In the genomic region with DNA sequence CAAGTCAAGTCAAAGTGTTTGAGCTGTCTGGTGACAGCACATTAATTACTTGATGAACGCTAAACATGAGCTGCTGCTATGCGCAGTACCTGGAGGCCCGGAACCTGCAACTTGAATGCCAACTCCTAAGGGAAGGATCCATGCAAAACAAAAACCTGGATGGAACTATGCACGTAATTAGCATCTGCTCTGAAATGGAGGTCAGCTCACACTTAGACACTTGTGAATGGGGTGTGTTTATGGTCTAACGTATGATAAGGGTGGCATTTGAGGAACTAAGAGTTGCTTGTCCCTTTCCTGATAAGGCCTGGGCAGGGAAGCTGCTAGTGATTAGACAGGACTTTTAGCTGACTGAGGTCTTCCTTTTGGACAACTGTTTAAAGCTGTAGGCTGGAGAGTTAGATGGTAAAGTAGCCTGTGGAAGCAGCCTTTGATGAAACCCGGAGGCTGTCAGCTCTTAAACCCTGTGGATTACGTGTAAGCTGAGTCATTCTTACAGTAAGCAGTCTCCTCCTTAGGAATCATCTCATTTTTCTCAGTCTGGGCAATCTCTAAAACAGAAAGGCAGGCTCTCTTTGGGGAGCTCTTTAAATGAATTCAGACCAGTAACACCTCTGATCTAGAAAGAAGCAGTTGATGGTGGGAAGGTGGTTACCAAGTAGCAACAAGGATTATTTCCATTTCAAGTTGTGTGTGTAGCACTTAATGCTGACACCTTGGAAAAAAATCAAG, we compare ENCODE assay signal across 1 cellular context.
TF ChIP-seq lines count a peak whose summit lies in the region.

No MANE protein-coding gene starts in this region.

TF ChIP-seq in K562, 482 proteins besides CTCF, POLR2A, EP300 and RAD21 (continued from another document and continues in another):
- TF ChIP-seq, protein P1, sequence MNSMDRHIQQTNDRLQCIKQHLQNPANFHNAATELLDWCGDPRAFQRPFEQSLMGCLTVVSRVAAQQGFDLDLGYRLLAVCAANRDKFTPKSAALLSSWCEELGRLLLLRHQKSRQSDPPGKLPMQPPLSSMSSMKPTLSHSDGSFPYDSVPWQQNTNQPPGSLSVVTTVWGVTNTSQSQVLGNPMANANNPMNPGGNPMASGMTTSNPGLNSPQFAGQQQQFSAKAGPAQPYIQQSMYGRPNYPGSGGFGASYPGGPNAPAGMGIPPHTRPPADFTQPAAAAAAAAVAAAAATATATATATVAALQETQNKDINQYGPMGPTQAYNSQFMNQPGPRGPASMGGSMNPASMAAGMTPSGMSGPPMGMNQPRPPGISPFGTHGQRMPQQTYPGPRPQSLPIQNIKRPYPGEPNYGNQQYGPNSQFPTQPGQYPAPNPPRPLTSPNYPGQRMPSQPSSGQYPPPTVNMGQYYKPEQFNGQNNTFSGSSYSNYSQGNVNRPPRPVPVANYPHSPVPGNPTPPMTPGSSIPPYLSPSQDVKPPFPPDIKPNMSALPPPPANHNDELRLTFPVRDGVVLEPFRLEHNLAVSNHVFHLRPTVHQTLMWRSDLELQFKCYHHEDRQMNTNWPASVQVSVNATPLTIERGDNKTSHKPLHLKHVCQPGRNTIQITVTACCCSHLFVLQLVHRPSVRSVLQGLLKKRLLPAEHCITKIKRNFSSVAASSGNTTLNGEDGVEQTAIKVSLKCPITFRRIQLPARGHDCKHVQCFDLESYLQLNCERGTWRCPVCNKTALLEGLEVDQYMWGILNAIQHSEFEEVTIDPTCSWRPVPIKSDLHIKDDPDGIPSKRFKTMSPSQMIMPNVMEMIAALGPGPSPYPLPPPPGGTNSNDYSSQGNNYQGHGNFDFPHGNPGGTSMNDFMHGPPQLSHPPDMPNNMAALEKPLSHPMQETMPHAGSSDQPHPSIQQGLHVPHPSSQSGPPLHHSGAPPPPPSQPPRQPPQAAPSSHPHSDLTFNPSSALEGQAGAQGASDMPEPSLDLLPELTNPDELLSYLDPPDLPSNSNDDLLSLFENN (IDR thresholded peaks at IDR 0.05; ENCODE audit: low read depth in 2 of 2, low read length in 2 of 2): peak in 1 of 2 experiments; percentile 94; a peak in 2 of 4 replicates
- TF ChIP-seq HIVEP1 (CRISPR knock-in tag; IDR thresholded peaks at IDR 0.05) (no peak), ZNF224 (CRISPR knock-in tag; IDR thresholded peaks at IDR 0.05) (no peak), TAF15 (IDR thresholded peaks at IDR 0.05; ENCODE audit: low read depth, low read length) (no peak), ZNF436 (CRISPR knock-in tag; IDR thresholded peaks at IDR 0.05) (no peak), ZNF707 (CRISPR knock-in tag; conservative IDR thresholded peaks at IDR 0.05) (no peak), TOE1 (IDR thresholded peaks at IDR 0.05; ENCODE audit: borderline replicate concordance) (0 out of 2 replicates have a peak, but pooled peaks have one; percentile 40), TOE1 (CRISPR knock-in tag; IDR thresholded peaks at IDR 0.05; ENCODE audit: borderline replicate concordance, low read depth) (no peak), NBN (IDR thresholded peaks at IDR 0.05; ENCODE audit: low read depth) (peak; percentile 96), GABPB1 (CRISPR knock-in tag; IDR thresholded peaks at IDR 0.05) (peak; percentile 54; the same call in 1 of the 2 replicates), HNRNPK (IDR thresholded peaks at IDR 0.05; ENCODE audit: low read depth, low read length, poor library complexity, severe bottlenecking) (no peak), MYNN (IDR thresholded peaks at IDR 0.05) (peak; percentile 99), MYNN (CRISPR knock-in tag; IDR thresholded peaks at IDR 0.05) (no peak), MTA2 (IDR thresholded peaks at IDR 0.05; ENCODE audit: low read depth) (peak; percentile 98), ETS2 (tag; IDR thresholded peaks at IDR 0.05; ENCODE audit: borderline replicate concordance, poor library complexity, severe bottlenecking) (no peak), ZBTB49 (CRISPR knock-in tag; IDR thresholded peaks at IDR 0.05; ENCODE audit: borderline replicate concordance) (no peak), RBM34 (IDR thresholded peaks at IDR 0.05; ENCODE audit: borderline replicate concordance, insufficient read depth, low read length) (no peak), L3MBTL2 (IDR thresholded peaks at IDR 0.05) (peak; percentile 32), NCOA1 (IDR thresholded peaks at IDR 0.05; ENCODE audit: low read depth) (peak; percentile 86), FOXJ2 (tag; IDR thresholded peaks at IDR 0.05) (peak; percentile 56; the same call in 1 of the 2 replicates), UBTF (IDR thresholded peaks at IDR 0.05; ENCODE audit: borderline replicate concordance in 1 of 2, low read depth in 2 of 2, low read length in 2 of 2) (peak in 1 of 2 experiments; percentile 60; a peak in 1 of 4 replicates), ZBTB11 (CRISPR knock-in tag; IDR thresholded peaks at IDR 0.05) (peak in 1 of 3 experiments; percentile 85; a peak in 2 of 6 replicates), BACH1 (tag; IDR thresholded peaks at IDR 0.05) (peak; percentile 92), ZNF175 (CRISPR knock-in tag; IDR thresholded peaks at IDR 0.05; ENCODE audit: low read depth) (peak; percentile 93), MCM3 (IDR thresholded peaks at IDR 0.05) (no peak), FOXA1 (IDR thresholded peaks at IDR 0.05; ENCODE audit: borderline replicate concordance) (no peak), FOXK2 (conservative IDR thresholded peaks at IDR 0.05 in 1 of 2, IDR thresholded peaks at IDR 0.05 in 1 of 2; ENCODE audit: low read depth in 2 of 2) (peak; percentile 73 to 81; a peak in 3 of 4 replicates), SMAD2 (IDR thresholded peaks at IDR 0.05; ENCODE audit: low read depth, low read length) (no peak), BHLHE40 (IDR thresholded peaks at IDR 0.05; ENCODE audit: low read length) (peak; percentile 97), GTF2F1 (IDR thresholded peaks at IDR 0.05; ENCODE audit: low read depth, low read length) (no peak), ETV6 (IDR thresholded peaks at IDR 0.05; ENCODE audit: borderline replicate concordance in 1 of 2, low read depth in 2 of 2, low read length in 1 of 2) (peak; percentile 79 to 85; a peak in 2 of 4 replicates), ETV6 (CRISPR knock-in tag; IDR thresholded peaks at IDR 0.05; ENCODE audit: borderline replicate concordance) (no peak), HDAC1 (IDR thresholded peaks at IDR 0.05) (peak in 1 of 2 experiments; percentile 95; a peak in 2 of 4 replicates), KDM4B (IDR thresholded peaks at IDR 0.05; ENCODE audit: borderline replicate concordance in 2 of 2, low read depth in 1 of 2) (no peak), CSDE1 (IDR thresholded peaks at IDR 0.05) (no peak), MIER1 (IDR thresholded peaks at IDR 0.05; ENCODE audit: low read depth) (no peak), BCOR (IDR thresholded peaks at IDR 0.05) (peak; percentile 97), SMARCA5 (IDR thresholded peaks at IDR 0.05) (no peak), RBM15 (IDR thresholded peaks at IDR 0.05; ENCODE audit: insufficient read depth, low read length) (no peak), PHB2 (IDR thresholded peaks at IDR 0.05; ENCODE audit: low read depth) (peak; percentile 97), NCOA6 (IDR thresholded peaks at IDR 0.05) (no peak), EGR1 (conservative IDR thresholded peaks at IDR 0.05) (no peak; the same call in 1 of the 2 replicates)
- TF ChIP-seq, protein P2, sequence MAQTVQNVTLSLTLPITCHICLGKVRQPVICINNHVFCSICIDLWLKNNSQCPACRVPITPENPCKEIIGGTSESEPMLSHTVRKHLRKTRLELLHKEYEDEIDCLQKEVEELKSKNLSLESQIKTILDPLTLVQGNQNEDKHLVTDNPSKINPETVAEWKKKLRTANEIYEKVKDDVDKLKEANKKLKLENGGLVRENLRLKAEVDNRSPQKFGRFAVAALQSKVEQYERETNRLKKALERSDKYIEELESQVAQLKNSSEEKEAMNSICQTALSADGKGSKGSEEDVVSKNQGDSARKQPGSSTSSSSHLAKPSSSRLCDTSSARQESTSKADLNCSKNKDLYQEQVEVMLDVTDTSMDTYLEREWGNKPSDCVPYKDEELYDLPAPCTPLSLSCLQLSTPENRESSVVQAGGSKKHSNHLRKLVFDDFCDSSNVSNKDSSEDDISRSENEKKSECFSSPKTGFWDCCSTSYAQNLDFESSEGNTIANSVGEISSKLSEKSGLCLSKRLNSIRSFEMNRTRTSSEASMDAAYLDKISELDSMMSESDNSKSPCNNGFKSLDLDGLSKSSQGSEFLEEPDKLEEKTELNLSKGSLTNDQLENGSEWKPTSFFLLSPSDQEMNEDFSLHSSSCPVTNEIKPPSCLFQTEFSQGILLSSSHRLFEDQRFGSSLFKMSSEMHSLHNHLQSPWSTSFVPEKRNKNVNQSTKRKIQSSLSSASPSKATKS (CRISPR knock-in tag; IDR thresholded peaks at IDR 0.05): peak; percentile 66; the same call in 1 of the 2 replicates
- TF ChIP-seq, protein P3, sequence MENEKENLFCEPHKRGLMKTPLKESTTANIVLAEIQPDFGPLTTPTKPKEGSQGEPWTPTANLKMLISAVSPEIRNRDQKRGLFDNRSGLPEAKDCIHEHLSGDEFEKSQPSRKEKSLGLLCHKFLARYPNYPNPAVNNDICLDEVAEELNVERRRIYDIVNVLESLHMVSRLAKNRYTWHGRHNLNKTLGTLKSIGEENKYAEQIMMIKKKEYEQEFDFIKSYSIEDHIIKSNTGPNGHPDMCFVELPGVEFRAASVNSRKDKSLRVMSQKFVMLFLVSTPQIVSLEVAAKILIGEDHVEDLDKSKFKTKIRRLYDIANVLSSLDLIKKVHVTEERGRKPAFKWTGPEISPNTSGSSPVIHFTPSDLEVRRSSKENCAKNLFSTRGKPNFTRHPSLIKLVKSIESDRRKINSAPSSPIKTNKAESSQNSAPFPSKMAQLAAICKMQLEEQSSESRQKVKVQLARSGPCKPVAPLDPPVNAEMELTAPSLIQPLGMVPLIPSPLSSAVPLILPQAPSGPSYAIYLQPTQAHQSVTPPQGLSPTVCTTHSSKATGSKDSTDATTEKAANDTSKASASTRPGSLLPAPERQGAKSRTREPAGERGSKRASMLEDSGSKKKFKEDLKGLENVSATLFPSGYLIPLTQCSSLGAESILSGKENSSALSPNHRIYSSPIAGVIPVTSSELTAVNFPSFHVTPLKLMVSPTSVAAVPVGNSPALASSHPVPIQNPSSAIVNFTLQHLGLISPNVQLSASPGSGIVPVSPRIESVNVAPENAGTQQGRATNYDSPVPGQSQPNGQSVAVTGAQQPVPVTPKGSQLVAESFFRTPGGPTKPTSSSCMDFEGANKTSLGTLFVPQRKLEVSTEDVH (IDR thresholded peaks at IDR 0.05; ENCODE audit: low read depth, partially characterized antibody): no peak
- TF ChIP-seq, protein P4, sequence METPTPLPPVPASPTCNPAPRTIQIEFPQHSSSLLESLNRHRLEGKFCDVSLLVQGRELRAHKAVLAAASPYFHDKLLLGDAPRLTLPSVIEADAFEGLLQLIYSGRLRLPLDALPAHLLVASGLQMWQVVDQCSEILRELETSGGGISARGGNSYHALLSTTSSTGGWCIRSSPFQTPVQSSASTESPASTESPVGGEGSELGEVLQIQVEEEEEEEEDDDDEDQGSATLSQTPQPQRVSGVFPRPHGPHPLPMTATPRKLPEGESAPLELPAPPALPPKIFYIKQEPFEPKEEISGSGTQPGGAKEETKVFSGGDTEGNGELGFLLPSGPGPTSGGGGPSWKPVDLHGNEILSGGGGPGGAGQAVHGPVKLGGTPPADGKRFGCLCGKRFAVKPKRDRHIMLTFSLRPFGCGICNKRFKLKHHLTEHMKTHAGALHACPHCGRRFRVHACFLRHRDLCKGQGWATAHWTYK (CRISPR knock-in tag; IDR thresholded peaks at IDR 0.05): peak; percentile 85
